8 cellular contexts compared by ENCODE assay signal in genomic region chr3:172562881-172563835, GRCh38. TPM values are rescaled to one million over a fixed set of nuclear protein-coding genes. Genes with fewer than 3 reads are reported as not detected.
DNase-seq lines count a peak whose midpoint lies in the region; ATAC-seq, FAIRE-seq and TF ChIP-seq lines count a peak whose summit lies in the region.

No MANE protein-coding gene starts in this region.

- H3K4me1 ChIP-seq in mononuclear cell (ENCODE audit: insufficient read depth, low read length), result peaks cover 63% of the 10 kb centered on the region

- H3K27ac ChIP-seq in cingulate gyrus (ENCODE audit: low read depth, low read length), result peak overlapping the region; percentile 3

- H3K4me3 ChIP-seq in mononuclear cell (ENCODE audit: low read length), result peak overlapping the region; percentile 1

- DNase-seq in GM12891 (ENCODE audit: insufficient read length, low spot score) (no peak), OCI-M1 (lab: John Stamatoyannopoulos, UW) (peak; percentile 62), GM19240 (ENCODE audit: insufficient read length, low spot score) (no peak), amygdala (lab: John Stamatoyannopoulos, UW) (no peak), COR-L47 (lab: John Stamatoyannopoulos, UW) (no peak)

- peak; percentile 71 for ATAC-seq in HG02642 (IDR thresholded peaks at IDR 0.05; ENCODE audit: poor library complexity, unreplicated experiment)

- FAIRE-seq in GM12891 (lab: Jason Lieb, UNC), result peak; percentile 59

- H3K9me3 ChIP-seq in mononuclear cell (ENCODE audit: low read depth, low read length), result no peaks in the 10 kb centered on the region

- no peak for TF ChIP-seq POLR2A in GM12891 (IDR thresholded peaks at IDR 0.05; ENCODE audit: low read depth, low read length)

- H3K27me3 ChIP-seq in mononuclear cell (ENCODE audit: insufficient read depth, low read length), result no peaks in the 10 kb centered on the region

TF ChIP-seq in GM12891, 5 proteins besides CTCF, POLR2A, EP300 and RAD21:
- no peak for TF ChIP-seq SPI1 (IDR thresholded peaks at IDR 0.05; ENCODE audit: low read depth, low read length)
- TF ChIP-seq POU2F2 (IDR thresholded peaks at IDR 0.05; ENCODE audit: low read depth, low read length), result no peak
- TF ChIP-seq POLR2AphosphoS5 (IDR thresholded peaks at IDR 0.05; ENCODE audit: low read depth, low read length), result no peak

RNA-seq across cellular contexts. Expression of gene TNFSF10, which starts 39.9 kb away (rescaled TPM):
- 7.5 TPM for polyA plus RNA-seq in GM12891 (2012; ENCODE audit: low read depth, missing spikeins)
- total RNA-seq in mononuclear cell, result 20.6 TPM
